In genomic region chr11:19677380-19678080, GRCh38 we compare ENCODE assay signal across 2 cellular contexts.
TF ChIP-seq lines count a peak whose summit lies in the region.

No MANE protein-coding gene starts in this region.

TF ChIP-seq in SK-N-SH, 30 proteins besides CTCF, POLR2A, EP300 and RAD21 (continued from another document):
- no peak for TF ChIP-seq MEF2A (IDR thresholded peaks at IDR 0.05; ENCODE audit: borderline replicate concordance, low read depth)
- TF ChIP-seq ELF1 (IDR thresholded peaks at IDR 0.05): no peak
- no peak for TF ChIP-seq TCF12 (IDR thresholded peaks at IDR 0.05)
- TF ChIP-seq GATA2 (CRISPR knock-in tag; IDR thresholded peaks at IDR 0.05): no peak
- no peak for TF ChIP-seq RXRA (IDR thresholded peaks at IDR 0.05; ENCODE audit: borderline replicate concordance, low read depth)
- TF ChIP-seq POLR2AphosphoS5 (IDR thresholded peaks at IDR 0.05; ENCODE audit: low read depth, low read length): no peak
- no peak for TF ChIP-seq NRF1 (IDR thresholded peaks at IDR 0.05; ENCODE audit: low read depth, low read length)
- no peak for TF ChIP-seq ZBTB33 (IDR thresholded peaks at IDR 0.05; ENCODE audit: borderline replicate concordance, low read depth)
- TF ChIP-seq REST (IDR thresholded peaks at IDR 0.05; ENCODE audit: low read depth, low read length): no peak

TF ChIP-seq in SK-N-SH treated with all-trans-retinoic acid at 6 μM for 48 hours, 23 proteins besides CTCF, POLR2A, EP300 and RAD21 (continued from another document):
- no peak for TF ChIP-seq TSHZ2 (CRISPR knock-in tag; IDR thresholded peaks at IDR 0.05)
- no peak for TF ChIP-seq RARB (CRISPR knock-in tag; IDR thresholded peaks at IDR 0.05)
- TF ChIP-seq POU6F1 (CRISPR knock-in tag; IDR thresholded peaks at IDR 0.05; ENCODE audit: borderline replicate concordance, low read depth): no peak
- no peak for TF ChIP-seq GLIS3 (CRISPR knock-in tag; IDR thresholded peaks at IDR 0.05)
- no peak for TF ChIP-seq BACH2 (CRISPR knock-in tag; IDR thresholded peaks at IDR 0.05; ENCODE audit: borderline replicate concordance)
- no peak for TF ChIP-seq OSR1 (CRISPR knock-in tag; IDR thresholded peaks at IDR 0.05)
- no peak for TF ChIP-seq TOX (CRISPR knock-in tag; IDR thresholded peaks at IDR 0.05; ENCODE audit: borderline replicate concordance)
- no peak for TF ChIP-seq ZC3H10 (CRISPR knock-in tag; IDR thresholded peaks at IDR 0.05)
- no peak for TF ChIP-seq ZFP3 (CRISPR knock-in tag; IDR thresholded peaks at IDR 0.05)
